21 cellular contexts compared by ENCODE assay signal in genomic region chr17:80103686-80104085, GRCh38. TPM values are rescaled to one million over a fixed set of nuclear protein-coding genes. Genes with fewer than 3 reads are reported as not detected.
DNase-seq lines count a peak whose midpoint lies in the region; ATAC-seq and TF ChIP-seq lines count a peak whose summit lies in the region.
"Had no signal": no experiment of that assay in that cellular context is flagged by ENCODE, and none has a peak within 500 bp of the region (broad histone marks: within the 10 kb centered on the region; RNA-seq: fewer than 3 reads in every experiment).

No MANE protein-coding gene starts in this region.

- POLR2A ChIA-PET in CD8-positive, alpha-beta T cell (lab: Charles Lee): no interaction called here

- H3K36me3 ChIP-seq in CD8-positive, alpha-beta T cell (ENCODE audit: insufficient read depth, low read length): no peaks in the 10 kb centered on the region
- H3K36me3 ChIP-seq: colonic mucosa, Peyer's patch had no signal

- H3K4me1 ChIP-seq in CD8-positive, alpha-beta T cell (ENCODE audit: insufficient read depth, low read length): peaks cover 23% of the 10 kb centered on the region
- H3K4me1 ChIP-seq: colonic mucosa had no signal

- H3K4me3 Mint-ChIP-seq in T-helper 2 cell treated with Interferon-gamma antibody and Interleukin-4, amounts not matched to agents 5 μg/mL and 100 μg/mL, for 36 hours: peak overlapping the region; percentile 55
- H3K4me3 Mint-ChIP-seq in CD8-positive, alpha-beta T cell: peak overlapping the region; percentile 1
- H3K4me3 Mint-ChIP-seq in activated T-helper 2 cell treated with anti-CD3 and anti-CD28 coated beads, Interferon-gamma antibody, Interleukin-2, Interleukin-4, amounts not matched to agents 10 μg/mL and 5 μg/mL and 100 μg/mL, durations not matched to agents 14 hours and 24 hours and 36 hours (ENCODE audit: low read depth): peak overlapping the region; percentile 45
- peak overlapping the region; percentile 92 for H3K4me3 Mint-ChIP-seq in natural killer cell treated with Interleukin-12 subunit alpha and Interleukin-12 subunit beta and Interleukin-15 and Interleukin-18, amount 100 ng/mL, for 72 hours

- H3K4me1 Mint-ChIP-seq in T-helper 2 cell treated with Interferon-gamma antibody and Interleukin-4, amounts not matched to agents 5 μg/mL and 100 μg/mL, for 36 hours (ENCODE audit: low read depth): peaks cover 25% of the 10 kb centered on the region
- H3K4me1 Mint-ChIP-seq in CD8-positive, alpha-beta T cell (ENCODE audit: low read depth): peaks cover 32% of the 10 kb centered on the region
- peaks cover 23% of the 10 kb centered on the region for H3K4me1 Mint-ChIP-seq in activated T-helper 2 cell treated with anti-CD3 and anti-CD28 coated beads, Interferon-gamma antibody, Interleukin-2, Interleukin-4, amounts not matched to agents 10 μg/mL and 5 μg/mL and 100 μg/mL, durations not matched to agents 14 hours and 24 hours and 36 hours (ENCODE audit: low read depth)
- H3K4me1 Mint-ChIP-seq in natural killer cell treated with Interleukin-12 subunit alpha and Interleukin-12 subunit beta and Interleukin-15 and Interleukin-18, amount 100 ng/mL, for 72 hours (ENCODE audit: low read depth in 2 of 2): peaks cover 11 to 22% of the 10 kb centered on the region in 2 donors

- TF ChIP-seq CTCF in CD8-positive, alpha-beta T cell (IDR thresholded peaks at IDR 0.05): no peak

- no peaks in the 10 kb centered on the region for H3K9me3 ChIP-seq in CD8-positive, alpha-beta T cell (ENCODE audit: low read length)
- H3K9me3 ChIP-seq: colonic mucosa, Peyer's patch, sigmoid colon, SJSA1, upper lobe of left lung had no signal

- no peaks in the 10 kb centered on the region for H3K36me3 Mint-ChIP-seq in T-helper 2 cell treated with Interferon-gamma antibody and Interleukin-4, amounts not matched to agents 5 μg/mL and 100 μg/mL, for 36 hours (ENCODE audit: low read depth)
- H3K36me3 Mint-ChIP-seq in CD8-positive, alpha-beta T cell: peaks cover 2% of the 10 kb centered on the region
- no peaks in the 10 kb centered on the region for H3K36me3 Mint-ChIP-seq in activated T-helper 2 cell treated with anti-CD3 and anti-CD28 coated beads, Interferon-gamma antibody, Interleukin-2, Interleukin-4, amounts not matched to agents 10 μg/mL and 5 μg/mL and 100 μg/mL, durations not matched to agents 14 hours and 24 hours and 36 hours (ENCODE audit: low read depth)
- H3K36me3 Mint-ChIP-seq in natural killer cell treated with Interleukin-12 subunit alpha and Interleukin-12 subunit beta and Interleukin-15 and Interleukin-18, amount 100 ng/mL, for 72 hours: no peaks in the 10 kb centered on the region
- H3K36me3 Mint-ChIP-seq: memory B cell had no signal

- no peak for DNase-seq in T-helper 2 cell treated with Interferon-gamma antibody and Interleukin-4, amounts not matched to agents 5 μg/mL and 100 μg/mL, for 36 hours (ENCODE audit: low spot score)
- DNase-seq in T-helper 2 cell (no peak), epidermal melanocyte (ENCODE audit: insufficient read length, low spot score) (no peak)
- DNase-seq in CD8-positive, alpha-beta T cell: no peak
- DNase-seq in activated T-helper 2 cell treated with anti-CD3 and anti-CD28 coated beads, Interferon-gamma antibody, Interleukin-2, Interleukin-4, amounts not matched to agents 10 μg/mL and 5 μg/mL and 100 μg/mL, durations not matched to agents 14 hours and 24 hours and 36 hours (ENCODE audit: low spot score): no peak
- DNase-seq in natural killer cell treated with Interleukin-12 subunit alpha and Interleukin-12 subunit beta and Interleukin-15 and Interleukin-18, amount 100 ng/mL, for 72 hours (ENCODE audit: low spot score): no peak
- DNase-seq: 8988T; activated CD4-positive, alpha-beta T cell treated with anti-CD3 and anti-CD28 coated beads, Interleukin-2, amount 50 U/mL, for 4 hours; activated T-cell treated with anti-CD3 and anti-CD28 coated beads, Interleukin-2, amount 50 U/mL, for 4 hours; colonic mucosa; NCI-H446 treated with DMSO at 0.1 percent for 48 hours; Peyer's patch; sigmoid colon; stimulated activated CD8-positive, alpha-beta memory T cell treated with anti-CD3 and anti-CD28 coated beads, Interleukin-4, amount 100 ng/mL, for 48 hours; upper lobe of left lung had no signal

- intact Hi-C loops in CD8-positive, alpha-beta T cell (cut with DNase I, micrococcal nuclease): loop anchor here in 1 of 2 experiments (10.0 kb wide), 1 partner anchor 441 kb away; the partner anchor contains the start of gene RPTOR
- intact Hi-C loops in activated T-helper 2 cell treated with anti-CD3 and anti-CD28 coated beads, Interferon-gamma antibody, Interleukin-2, Interleukin-4, amounts not matched to agents 10 μg/mL and 5 μg/mL and 100 μg/mL, durations not matched to agents 14 hours and 24 hours and 36 hours (cut with micrococcal nuclease): loop anchor here (5.0 kb wide), 2 partner anchors 44 to 159 kb away; partner anchors contain the start of genes EIF4A3 and RNF213

- no peaks in the 10 kb centered on the region for H3K27me3 ChIP-seq in CD8-positive, alpha-beta T cell (ENCODE audit: insufficient read depth, low read length)
- H3K27me3 ChIP-seq: colonic mucosa, Peyer's patch, sigmoid colon, SJSA1, upper lobe of left lung had no signal

- H3K9me3 Mint-ChIP-seq in T-helper 2 cell treated with Interferon-gamma antibody and Interleukin-4, amounts not matched to agents 5 μg/mL and 100 μg/mL, for 36 hours: no peaks in the 10 kb centered on the region
- H3K9me3 Mint-ChIP-seq in CD8-positive, alpha-beta T cell: no peaks in the 10 kb centered on the region
- no peaks in the 10 kb centered on the region for H3K9me3 Mint-ChIP-seq in activated T-helper 2 cell treated with anti-CD3 and anti-CD28 coated beads, Interferon-gamma antibody, Interleukin-2, Interleukin-4, amounts not matched to agents 10 μg/mL and 5 μg/mL and 100 μg/mL, durations not matched to agents 14 hours and 24 hours and 36 hours
- H3K9me3 Mint-ChIP-seq in natural killer cell treated with Interleukin-12 subunit alpha and Interleukin-12 subunit beta and Interleukin-15 and Interleukin-18, amount 100 ng/mL, for 72 hours: no peaks in the 10 kb centered on the region
- H3K9me3 Mint-ChIP-seq: activated naive CD4-positive, alpha-beta T cell treated with anti-CD3 and anti-CD28 coated beads, Interleukin-2, amount 50 U/mL, for 72 hours; activated T-cell treated with anti-CD3 and anti-CD28 coated beads, Interleukin-2, amount 50 U/mL, for 4 hours; memory B cell had no signal

- no peak overlapping the region for H3K4me3 ChIP-seq in CD8-positive, alpha-beta T cell (ENCODE audit: low read depth, low read length)
- H3K4me3 ChIP-seq: colonic mucosa, Peyer's patch, sigmoid colon, SJSA1, upper lobe of left lung had no signal

- ATAC-seq in CD8-positive, alpha-beta T cell: no peak
- no peak for ATAC-seq in natural killer cell treated with Interleukin-12 subunit alpha and Interleukin-12 subunit beta and Interleukin-15 and Interleukin-18, amount 100 ng/mL, for 72 hours
- no peak for ATAC-seq in HG03460 (IDR thresholded peaks at IDR 0.05; ENCODE audit: unreplicated experiment)
- no peak for ATAC-seq in GM21423 (IDR thresholded peaks at IDR 0.05; ENCODE audit: unreplicated experiment)
- ATAC-seq: activated naive CD4-positive, alpha-beta T cell treated with anti-CD3 and anti-CD28 coated beads, Interleukin-2, amount 50 U/mL, for 72 hours; activated T-cell treated with anti-CD3 and anti-CD28 coated beads, Interleukin-2, amount 50 U/mL, for 4 hours had no signal

- H3K27ac Mint-ChIP-seq in T-helper 2 cell treated with Interferon-gamma antibody and Interleukin-4, amounts not matched to agents 5 μg/mL and 100 μg/mL, for 36 hours: no peak overlapping the region
- H3K27ac Mint-ChIP-seq in CD8-positive, alpha-beta T cell: no peak overlapping the region
- H3K27ac Mint-ChIP-seq in activated T-helper 2 cell treated with anti-CD3 and anti-CD28 coated beads, Interferon-gamma antibody, Interleukin-2, Interleukin-4, amounts not matched to agents 10 μg/mL and 5 μg/mL and 100 μg/mL, durations not matched to agents 14 hours and 24 hours and 36 hours: no peak overlapping the region
- peak overlapping the region in 1 of 2 donors; percentile 90 for H3K27ac Mint-ChIP-seq in natural killer cell treated with Interleukin-12 subunit alpha and Interleukin-12 subunit beta and Interleukin-15 and Interleukin-18, amount 100 ng/mL, for 72 hours
- H3K27ac Mint-ChIP-seq: memory B cell had no signal

- CTCF ChIA-PET in CD8-positive, alpha-beta T cell (lab: Charles Lee): interaction anchor here (1.2 kb wide), 1 partner anchor 21 kb away, joined by 4 read pairs; no protein-coding TSS in a partner anchor

- H3K27ac ChIP-seq in CD8-positive, alpha-beta T cell (ENCODE audit: low read depth, low read length): no peak overlapping the region
- H3K27ac ChIP-seq: colonic mucosa, parathyroid adenoma, Peyer's patch, sigmoid colon, SJSA1, upper lobe of left lung had no signal

- no peaks in the 10 kb centered on the region for H3K27me3 Mint-ChIP-seq in T-helper 2 cell treated with Interferon-gamma antibody and Interleukin-4, amounts not matched to agents 5 μg/mL and 100 μg/mL, for 36 hours (ENCODE audit: low read depth)
- H3K27me3 Mint-ChIP-seq in CD8-positive, alpha-beta T cell (ENCODE audit: low read depth): no peaks in the 10 kb centered on the region
- H3K27me3 Mint-ChIP-seq in activated T-helper 2 cell treated with anti-CD3 and anti-CD28 coated beads, Interferon-gamma antibody, Interleukin-2, Interleukin-4, amounts not matched to agents 10 μg/mL and 5 μg/mL and 100 μg/mL, durations not matched to agents 14 hours and 24 hours and 36 hours (ENCODE audit: low read depth): no peaks in the 10 kb centered on the region
- H3K27me3 Mint-ChIP-seq in natural killer cell treated with Interleukin-12 subunit alpha and Interleukin-12 subunit beta and Interleukin-15 and Interleukin-18, amount 100 ng/mL, for 72 hours: no peaks in the 10 kb centered on the region
- H3K27me3 Mint-ChIP-seq: memory B cell had no signal

RNA-seq across cellular contexts. Expression of gene GAA, which starts 2.3 kb away (rescaled TPM):
- 10 to 100 TPM; 21.3 to 22.6 TPM for total RNA-seq in CD8-positive, alpha-beta T cell
- total RNA-seq in activated T-helper 2 cell treated with anti-CD3 and anti-CD28 coated beads, Interferon-gamma antibody, Interleukin-2, Interleukin-4, amounts not matched to agents 10 μg/mL and 5 μg/mL and 100 μg/mL, durations not matched to agents 14 hours and 24 hours and 36 hours: 23.6 and 26.1 TPM in 2 replicates
- total RNA-seq in natural killer cell treated with Interleukin-12 subunit alpha and Interleukin-12 subunit beta and Interleukin-15 and Interleukin-18, amount 100 ng/mL, for 72 hours: 10 to 100 TPM; 20.9 to 24.0 TPM

RNA-seq across cellular contexts. Expression of gene EIF4A3, which starts 43.2 kb away (rescaled TPM):
- 100 to 1,000 TPM; 121 to 123 TPM for total RNA-seq in CD8-positive, alpha-beta T cell
- total RNA-seq in activated T-helper 2 cell treated with anti-CD3 and anti-CD28 coated beads, Interferon-gamma antibody, Interleukin-2, Interleukin-4, amounts not matched to agents 10 μg/mL and 5 μg/mL and 100 μg/mL, durations not matched to agents 14 hours and 24 hours and 36 hours: 167 and 169 TPM in 2 replicates
- total RNA-seq in natural killer cell treated with Interleukin-12 subunit alpha and Interleukin-12 subunit beta and Interleukin-15 and Interleukin-18, amount 100 ng/mL, for 72 hours: 100 to 1,000 TPM; 134 to 155 TPM

Comparison
In these comparisons a context has a peak if more than half of its experiments do, and no peak if none do; other contexts are left out.
1. H3K4me3 Mint-ChIP-seq: peak in every context shown above with its lines; median percentile 92 in natural killer cell treated with Interleukin-12 subunit alpha and Interleukin-12 subunit beta and Interleukin-15 and Interleukin-18, amount 100 ng/mL, for 72 hours; 55 in T-helper 2 cell treated with Interferon-gamma antibody and Interleukin-4, amounts not matched to agents 5 μg/mL and 100 μg/mL, for 36 hours; 45 in activated T-helper 2 cell treated with anti-CD3 and anti-CD28 coated beads, Interferon-gamma antibody, Interleukin-2, Interleukin-4, amounts not matched to agents 10 μg/mL and 5 μg/mL and 100 μg/mL, durations not matched to agents 14 hours and 24 hours and 36 hours; 1 in CD8-positive, alpha-beta T cell.